8 cellular contexts compared by ENCODE assay signal in genomic region chr12:49069507-49070346, GRCh38. TPM values are rescaled to one million over a fixed set of nuclear protein-coding genes. Genes with fewer than 3 reads are reported as not detected.
DNase-seq lines count a peak whose midpoint lies in the region; ATAC-seq and TF ChIP-seq lines count a peak whose summit lies in the region.

Gene RHEBL1, minus strand, starts transcription at chr12:49069979. Its CDS starts 194 bp downstream, at chr12:49069785.

- no peaks in the 10 kb centered on the region for H3F3A ChIP-seq in GM23248 (ENCODE audit: insufficient read depth)

- H2AFZ ChIP-seq in GM23248 (peak within 1 kb of the TSS; percentile 96), Karpas-422 (ENCODE audit: low read length) (peak within 1 kb of the TSS; percentile 99)

- POLR2A ChIA-PET in naive thymus-derived CD8-positive, alpha-beta T cell (lab: Charles Lee) = interaction anchor here (0.6 to 1.9 kb wide), 12 partner anchors 10 to 1043 kb away, joined by 3 to 20 read pairs (median 7); partner anchors contain the start of genes COX14, DDX23, KMT2D and LMBR1L

- no peaks in the 10 kb centered on the region for H3K36me3 ChIP-seq in GM23248 (ENCODE audit: low read depth)
- H3K36me3 ChIP-seq in Karpas-422 (ENCODE audit: insufficient read depth, low read length) = no peaks in the 10 kb centered on the region
- H3K36me3 ChIP-seq in Peyer's patch = no peaks in the 10 kb centered on the region
- no peaks in the 10 kb centered on the region for H3K36me3 ChIP-seq in esophagus squamous epithelium

- H3K79me2 ChIP-seq in GM23248 (ENCODE audit: insufficient read depth) (no peaks in the 10 kb centered on the region), Karpas-422 (ENCODE audit: low read length) (peaks cover 7% of the 10 kb centered on the region; the same call in 1 of the 2 replicates)

- H3K4me2 ChIP-seq in GM23248 (ENCODE audit: unreplicated experiment) (peak within 1 kb of the TSS; percentile 92), Karpas-422 (ENCODE audit: low read depth, low read length, poor library complexity, severe bottlenecking) (peak within 1 kb of the TSS; percentile 95)

- peak within 1 kb of the TSS; percentile 66 to 97 (median 92) for H3K27ac Mint-ChIP-seq in naive thymus-derived CD8-positive, alpha-beta T cell

- H3K9me2 ChIP-seq in GM23248 (ENCODE audit: insufficient read depth) (no peaks in the 10 kb centered on the region), Karpas-422 (replicated peaks; ENCODE audit: insufficient read depth, low read length) (no peaks in the 10 kb centered on the region)

- peak in 1 of 2 donors; percentile 51 for TF ChIP-seq POLR2A in Peyer's patch (IDR thresholded peaks at IDR 0.05)
- peak in 2 of 4 donors; percentile 30 to 64 for TF ChIP-seq POLR2A in esophagus squamous epithelium (IDR thresholded peaks at IDR 0.05)

- peaks cover 10 to 20% (median 18%) of the 10 kb centered on the region in 4 donors for H3K4me1 Mint-ChIP-seq in naive thymus-derived CD8-positive, alpha-beta T cell

- peak in 2 of 6 experiments; percentile 17 to 22 for TF ChIP-seq CTCF in Peyer's patch (IDR thresholded peaks at IDR 0.05)
- peak in 1 of 6 experiments; percentile 50 for TF ChIP-seq CTCF in esophagus squamous epithelium (IDR thresholded peaks at IDR 0.05)

- H3K9me3 ChIP-seq in GM23248 (ENCODE audit: low read depth) (no peaks in the 10 kb centered on the region), Karpas-422 (ENCODE audit: low read length) (no peaks in the 10 kb centered on the region), Peyer's patch (no peaks in the 10 kb centered on the region), esophagus squamous epithelium (no peaks in the 10 kb centered on the region)

- DNase-seq in EH (ENCODE audit: low read depth) = peak; percentile 97
- DNase-seq in GM23248 = peak; percentile 99
- peak; percentile 99 for DNase-seq in Karpas-422
- peak; percentile 99 to 100 (median 99) for DNase-seq in Peyer's patch
- peak; percentile 99 for DNase-seq in activated T-cell treated with anti-CD3 and anti-CD28 coated beads, Interleukin-2, amount 50 U/mL, for 48 hours
- DNase-seq in esophagus squamous epithelium (lab: John Stamatoyannopoulos, UW) = peak; percentile 94
- peak; percentile 93 to 99 (median 98) for DNase-seq in naive thymus-derived CD8-positive, alpha-beta T cell
- DNase-seq in stimulated activated naive CD4-positive, alpha-beta T cell (lab: John Stamatoyannopoulos, UW) = peak; percentile 92 to 99 (median 94)

- H4K20me1 ChIP-seq in GM23248 (ENCODE audit: insufficient read depth) (no peaks in the 10 kb centered on the region), Karpas-422 (ENCODE audit: insufficient read depth, low read depth, low read length) (no peaks in the 10 kb centered on the region)

- H3K27me3 ChIP-seq in GM23248 (replicated peaks; ENCODE audit: insufficient read depth) (no peaks in the 10 kb centered on the region), Karpas-422 (ENCODE audit: low read length) (no peaks in the 10 kb centered on the region), Peyer's patch (no peaks in the 10 kb centered on the region), esophagus squamous epithelium (no peaks in the 10 kb centered on the region)

- ATAC-seq in naive thymus-derived CD8-positive, alpha-beta T cell = peak; percentile 98 to 99

- intact Hi-C loops in esophagus squamous epithelium (cut with DNase I) = loop anchor here (10.0 kb wide), 1 partner anchor 55 kb away; no protein-coding TSS in a partner anchor

- H3K4me3 Mint-ChIP-seq in naive thymus-derived CD8-positive, alpha-beta T cell = peak within 1 kb of the TSS; percentile 91 to 99 (median 96)

- peaks cover 0 to 2% (median 0%) of the 10 kb centered on the region in 3 donors for H3K36me3 Mint-ChIP-seq in naive thymus-derived CD8-positive, alpha-beta T cell

- no peaks in the 10 kb centered on the region for H3K27me3 Mint-ChIP-seq in naive thymus-derived CD8-positive, alpha-beta T cell

- H3K27ac ChIP-seq in GM23248 (peak within 1 kb of the TSS; percentile 64), Karpas-422 (ENCODE audit: low read length) (peak within 1 kb of the TSS; percentile 46), Peyer's patch (peak within 1 kb of the TSS; percentile 56 to 85 (median 71)), esophagus squamous epithelium (peak within 1 kb of the TSS; percentile 71 to 90 (median 82))

- H3K4me3 ChIP-seq in GM23248 (peak within 1 kb of the TSS; percentile 85), Karpas-422 (ENCODE audit: low read length) (peak within 1 kb of the TSS; percentile 94), Peyer's patch (peak within 1 kb of the TSS; percentile 60 to 77 (median 72)), esophagus squamous epithelium (peak within 1 kb of the TSS; percentile 64 to 86 (median 73))

- H3K9me3 Mint-ChIP-seq in naive thymus-derived CD8-positive, alpha-beta T cell = no peaks in the 10 kb centered on the region

- in situ Hi-C loops in GM23248 (cut with MboI) = no loop called here

- H3K4me1 ChIP-seq in GM23248 (ENCODE audit: insufficient read depth) = no peaks in the 10 kb centered on the region
- peaks cover 15% of the 10 kb centered on the region for H3K4me1 ChIP-seq in Karpas-422 (ENCODE audit: low read length)
- peaks cover 0 to 16% (median 2%) of the 10 kb centered on the region in 4 donors for H3K4me1 ChIP-seq in Peyer's patch
- peaks cover 8 to 20% (median 12%) of the 10 kb centered on the region in 3 donors for H3K4me1 ChIP-seq in esophagus squamous epithelium

- 0 to 1% methylated on average over 58 to 59 of the region's 60 CpGs for WGBS in GM23248 (ENCODE audit: low coverage in 1 of 2, low lambda C conversion rate in 2 of 2, missing lambda C conversion rate in 2 of 2), 2 experiments
- 0% methylated on average over 18 to 25 of the region's 60 CpGs for WGBS in esophagus squamous epithelium, 2 donors

- H3K9ac ChIP-seq in GM23248 (peak within 1 kb of the TSS; percentile 81), Karpas-422 (ENCODE audit: low read length) (peak within 1 kb of the TSS; percentile 83)

RNA-seq across cellular contexts. Expression of gene RHEBL1, which starts in this region (rescaled TPM):
- total RNA-seq in GM23248 (2014; rRNA removed; shearing (Covaris generic)) = 0.86 and 1.1 TPM in 2 replicates
- polyA plus RNA-seq in GM23248 (2016; fragmentation: Nextera tagmentation; extraction: Ambion mirVana) = 0.63 and 0.65 TPM in 2 replicates
- 4.1 and 5.1 TPM in 2 replicates for total RNA-seq in Karpas-422 (2014; rRNA removed; shearing (Covaris generic); ENCODE audit: low replicate concordance)
- not detected for total RNA-seq in Peyer's patch
- under 1 TPM in 2 of 4 donors, not detected in 2; 0.23 to 0.44 TPM for total RNA-seq in esophagus squamous epithelium
- 1 to 10 TPM; 3.6 to 4.3 TPM for total RNA-seq in naive thymus-derived CD8-positive, alpha-beta T cell
- polyA plus RNA-seq in naive thymus-derived CD8-positive, alpha-beta T cell = 1 to 10 TPM; 3.0 to 3.6 (median 3.4) TPM

Comparison
In these comparisons a context has a peak if more than half of its experiments do, and no peak if none do; other contexts are left out.
1. Peak in every context shown above with its lines: DNase-seq, ATAC-seq, H3K4me3 ChIP-seq and H3K27ac ChIP-seq.
2. Peak in DNase-seq, H3K4me3 ChIP-seq and H3K27ac ChIP-seq in Peyer's patch; RNA of the gene not detected or under 1 TPM.
3. Peak in DNase-seq, H3K4me3 ChIP-seq and H3K27ac ChIP-seq in esophagus squamous epithelium; RNA of the gene not detected or under 1 TPM.